In genomic region chr1:150579110-150579954, GRCh38 we compare ENCODE assay signal across 1 cellular context.
TF ChIP-seq lines count a peak whose summit lies in the region.

Gene MCL1 (minus strand): TSS chr1:150579610. CDS start chr1:150579530, 80 bp downstream.

TF ChIP-seq in HepG2, 621 proteins besides CTCF, POLR2A, EP300 and RAD21 (continued from another document and continues in another):
- TF ChIP-seq, protein P1, sequence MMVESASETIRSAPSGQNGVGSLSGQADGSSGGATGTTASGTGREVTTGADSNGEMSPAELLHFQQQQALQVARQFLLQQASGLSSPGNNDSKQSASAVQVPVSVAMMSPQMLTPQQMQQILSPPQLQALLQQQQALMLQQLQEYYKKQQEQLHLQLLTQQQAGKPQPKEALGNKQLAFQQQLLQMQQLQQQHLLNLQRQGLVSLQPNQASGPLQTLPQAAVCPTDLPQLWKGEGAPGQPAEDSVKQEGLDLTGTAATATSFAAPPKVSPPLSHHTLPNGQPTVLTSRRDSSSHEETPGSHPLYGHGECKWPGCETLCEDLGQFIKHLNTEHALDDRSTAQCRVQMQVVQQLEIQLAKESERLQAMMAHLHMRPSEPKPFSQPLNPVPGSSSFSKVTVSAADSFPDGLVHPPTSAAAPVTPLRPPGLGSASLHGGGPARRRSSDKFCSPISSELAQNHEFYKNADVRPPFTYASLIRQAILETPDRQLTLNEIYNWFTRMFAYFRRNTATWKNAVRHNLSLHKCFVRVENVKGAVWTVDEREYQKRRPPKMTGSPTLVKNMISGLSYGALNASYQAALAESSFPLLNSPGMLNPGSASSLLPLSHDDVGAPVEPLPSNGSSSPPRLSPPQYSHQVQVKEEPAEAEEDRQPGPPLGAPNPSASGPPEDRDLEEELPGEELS (CRISPR knock-in tag; IDR thresholded peaks at IDR 0.05), result peak; percentile 44; the same call in 1 of the 2 replicates
- TF ChIP-seq BRD4 (CRISPR knock-in tag; IDR thresholded peaks at IDR 0.05) (peak; percentile 42; the same call in 1 of the 2 replicates), ZNF253 (CRISPR knock-in tag; IDR thresholded peaks at IDR 0.05; ENCODE audit: borderline replicate concordance) (no peak), CREM (IDR thresholded peaks at IDR 0.05) (0 out of 2 replicates have a peak, but pooled peaks have one; percentile 36), CREM (CRISPR knock-in tag; IDR thresholded peaks at IDR 0.05) (0 out of 2 replicates have a peak, but pooled peaks have one; percentile 34), HHEX (CRISPR knock-in tag; IDR thresholded peaks at IDR 0.05) (no peak), ARNT2 (CRISPR knock-in tag; IDR thresholded peaks at IDR 0.05; ENCODE audit: low read depth) (peak; percentile 75; the same call in 1 of the 2 replicates), ZNF232 (CRISPR knock-in tag; IDR thresholded peaks at IDR 0.05; ENCODE audit: borderline replicate concordance) (peak; percentile 76; the same call in 1 of the 2 replicates), DNMT1 (CRISPR knock-in tag; IDR thresholded peaks at IDR 0.05) (no peak), ASH2L (IDR thresholded peaks at IDR 0.05; ENCODE audit: insufficient read length, low read depth, low read length) (peak; percentile 69), FOSL1 (CRISPR knock-in tag; IDR thresholded peaks at IDR 0.05; ENCODE audit: borderline replicate concordance) (0 out of 2 replicates have a peak, but pooled peaks have one; percentile 19), ARID2 (CRISPR knock-in tag; IDR thresholded peaks at IDR 0.05; ENCODE audit: borderline replicate concordance) (peak; percentile 14; the same call in 1 of the 2 replicates), CREB1 (IDR thresholded peaks at IDR 0.05) (no peak), CREB1 (CRISPR knock-in tag; IDR thresholded peaks at IDR 0.05) (0 out of 2 replicates have a peak, but pooled peaks have one; percentile 26), ZNF777 (CRISPR knock-in tag; IDR thresholded peaks at IDR 0.05) (peak; percentile 53; the same call in 1 of the 2 replicates), ZNF205 (CRISPR knock-in tag; IDR thresholded peaks at IDR 0.05) (0 out of 2 replicates have a peak, but pooled peaks have one; percentile 45), HOXA5 (CRISPR knock-in tag; IDR thresholded peaks at IDR 0.05) (peak; percentile 55; the same call in 1 of the 2 replicates), KDM5A (IDR thresholded peaks at IDR 0.05; ENCODE audit: borderline replicate concordance, low read length) (peak; percentile 61; the same call in 1 of the 2 replicates), YEATS4 (CRISPR knock-in tag; IDR thresholded peaks at IDR 0.05; ENCODE audit: borderline replicate concordance) (peak; percentile 30; the same call in 1 of the 2 replicates), BCL6 (CRISPR knock-in tag; IDR thresholded peaks at IDR 0.05) (0 out of 2 replicates have a peak, but pooled peaks have one; percentile 58), ZNF33A (CRISPR knock-in tag; IDR thresholded peaks at IDR 0.05; ENCODE audit: borderline replicate concordance) (peak; percentile 67; the same call in 1 of the 2 replicates), GATAD1 (CRISPR knock-in tag; IDR thresholded peaks at IDR 0.05) (peak; percentile 62), TARDBP (CRISPR knock-in tag; IDR thresholded peaks at IDR 0.05) (no peak), ZNF784 (CRISPR knock-in tag; IDR thresholded peaks at IDR 0.05; ENCODE audit: borderline replicate concordance) (0 out of 2 replicates have a peak, but pooled peaks have one; percentile 20), HES4 (CRISPR knock-in tag; IDR thresholded peaks at IDR 0.05; ENCODE audit: borderline replicate concordance) (peak; percentile 46; the same call in 1 of the 2 replicates), E2F2 (CRISPR knock-in tag; IDR thresholded peaks at IDR 0.05; ENCODE audit: borderline replicate concordance) (0 out of 2 replicates have a peak, but pooled peaks have one; percentile 58), ZNF788 (CRISPR knock-in tag; IDR thresholded peaks at IDR 0.05; ENCODE audit: borderline replicate concordance) (0 out of 2 replicates have a peak, but pooled peaks have one; percentile 4), REPIN1 (CRISPR knock-in tag; IDR thresholded peaks at IDR 0.05; ENCODE audit: borderline replicate concordance, low read depth) (0 out of 2 replicates have a peak, but pooled peaks have one; percentile 9), CEBPB (IDR thresholded peaks at IDR 0.05; ENCODE audit: borderline replicate concordance, low read depth, low read length) (peak; percentile 31; the same call in 1 of the 2 replicates), ZFP82 (CRISPR knock-in tag; IDR thresholded peaks at IDR 0.05; ENCODE audit: borderline replicate concordance) (peak; percentile 87; the same call in 1 of the 2 replicates), ZSCAN21 (CRISPR knock-in tag; IDR thresholded peaks at IDR 0.05; ENCODE audit: borderline replicate concordance) (peak; percentile 39; the same call in 1 of the 2 replicates), ZBTB2 (CRISPR knock-in tag; IDR thresholded peaks at IDR 0.05; ENCODE audit: low read depth) (no peak), THYN1 (CRISPR knock-in tag; IDR thresholded peaks at IDR 0.05; ENCODE audit: borderline replicate concordance, low read depth) (no peak)
- TF ChIP-seq, protein P2, sequence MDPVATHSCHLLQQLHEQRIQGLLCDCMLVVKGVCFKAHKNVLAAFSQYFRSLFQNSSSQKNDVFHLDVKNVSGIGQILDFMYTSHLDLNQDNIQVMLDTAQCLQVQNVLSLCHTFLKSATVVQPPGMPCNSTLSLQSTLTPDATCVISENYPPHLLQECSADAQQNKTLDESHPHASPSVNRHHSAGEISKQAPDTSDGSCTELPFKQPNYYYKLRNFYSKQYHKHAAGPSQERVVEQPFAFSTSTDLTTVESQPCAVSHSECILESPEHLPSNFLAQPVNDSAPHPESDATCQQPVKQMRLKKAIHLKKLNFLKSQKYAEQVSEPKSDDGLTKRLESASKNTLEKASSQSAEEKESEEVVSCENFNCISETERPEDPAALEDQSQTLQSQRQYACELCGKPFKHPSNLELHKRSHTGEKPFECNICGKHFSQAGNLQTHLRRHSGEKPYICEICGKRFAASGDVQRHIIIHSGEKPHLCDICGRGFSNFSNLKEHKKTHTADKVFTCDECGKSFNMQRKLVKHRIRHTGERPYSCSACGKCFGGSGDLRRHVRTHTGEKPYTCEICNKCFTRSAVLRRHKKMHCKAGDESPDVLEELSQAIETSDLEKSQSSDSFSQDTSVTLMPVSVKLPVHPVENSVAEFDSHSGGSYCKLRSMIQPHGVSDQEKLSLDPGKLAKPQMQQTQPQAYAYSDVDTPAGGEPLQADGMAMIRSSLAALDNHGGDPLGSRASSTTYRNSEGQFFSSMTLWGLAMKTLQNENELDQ (CRISPR knock-in tag; IDR thresholded peaks at IDR 0.05; ENCODE audit: borderline replicate concordance), result 0 out of 2 replicates have a peak, but pooled peaks have one; percentile 34
- TF ChIP-seq, protein P3, sequence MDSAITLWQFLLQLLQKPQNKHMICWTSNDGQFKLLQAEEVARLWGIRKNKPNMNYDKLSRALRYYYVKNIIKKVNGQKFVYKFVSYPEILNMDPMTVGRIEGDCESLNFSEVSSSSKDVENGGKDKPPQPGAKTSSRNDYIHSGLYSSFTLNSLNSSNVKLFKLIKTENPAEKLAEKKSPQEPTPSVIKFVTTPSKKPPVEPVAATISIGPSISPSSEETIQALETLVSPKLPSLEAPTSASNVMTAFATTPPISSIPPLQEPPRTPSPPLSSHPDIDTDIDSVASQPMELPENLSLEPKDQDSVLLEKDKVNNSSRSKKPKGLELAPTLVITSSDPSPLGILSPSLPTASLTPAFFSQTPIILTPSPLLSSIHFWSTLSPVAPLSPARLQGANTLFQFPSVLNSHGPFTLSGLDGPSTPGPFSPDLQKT (CRISPR knock-in tag; IDR thresholded peaks at IDR 0.05; ENCODE audit: borderline replicate concordance), result peak; percentile 95; the same call in 1 of the 2 replicates
- TF ChIP-seq, protein P4, sequence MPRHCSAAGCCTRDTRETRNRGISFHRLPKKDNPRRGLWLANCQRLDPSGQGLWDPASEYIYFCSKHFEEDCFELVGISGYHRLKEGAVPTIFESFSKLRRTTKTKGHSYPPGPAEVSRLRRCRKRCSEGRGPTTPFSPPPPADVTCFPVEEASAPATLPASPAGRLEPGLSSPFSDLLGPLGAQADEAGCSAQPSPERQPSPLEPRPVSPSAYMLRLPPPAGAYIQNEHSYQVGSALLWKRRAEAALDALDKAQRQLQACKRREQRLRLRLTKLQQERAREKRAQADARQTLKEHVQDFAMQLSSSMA (CRISPR knock-in tag; IDR thresholded peaks at IDR 0.05), result peak; percentile 33; the same call in 1 of the 2 replicates
- TF ChIP-seq, protein P5, sequence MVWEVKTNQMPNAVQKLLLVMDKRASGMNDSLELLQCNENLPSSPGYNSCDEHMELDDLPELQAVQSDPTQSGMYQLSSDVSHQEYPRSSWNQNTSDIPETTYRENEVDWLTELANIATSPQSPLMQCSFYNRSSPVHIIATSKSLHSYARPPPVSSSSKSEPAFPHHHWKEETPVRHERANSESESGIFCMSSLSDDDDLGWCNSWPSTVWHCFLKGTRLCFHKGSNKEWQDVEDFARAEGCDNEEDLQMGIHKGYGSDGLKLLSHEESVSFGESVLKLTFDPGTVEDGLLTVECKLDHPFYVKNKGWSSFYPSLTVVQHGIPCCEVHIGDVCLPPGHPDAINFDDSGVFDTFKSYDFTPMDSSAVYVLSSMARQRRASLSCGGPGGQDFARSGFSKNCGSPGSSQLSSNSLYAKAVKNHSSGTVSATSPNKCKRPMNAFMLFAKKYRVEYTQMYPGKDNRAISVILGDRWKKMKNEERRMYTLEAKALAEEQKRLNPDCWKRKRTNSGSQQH (CRISPR knock-in tag; IDR thresholded peaks at IDR 0.05; ENCODE audit: low read depth), result peak; percentile 57; the same call in 1 of the 2 replicates
- TF ChIP-seq, protein P6, sequence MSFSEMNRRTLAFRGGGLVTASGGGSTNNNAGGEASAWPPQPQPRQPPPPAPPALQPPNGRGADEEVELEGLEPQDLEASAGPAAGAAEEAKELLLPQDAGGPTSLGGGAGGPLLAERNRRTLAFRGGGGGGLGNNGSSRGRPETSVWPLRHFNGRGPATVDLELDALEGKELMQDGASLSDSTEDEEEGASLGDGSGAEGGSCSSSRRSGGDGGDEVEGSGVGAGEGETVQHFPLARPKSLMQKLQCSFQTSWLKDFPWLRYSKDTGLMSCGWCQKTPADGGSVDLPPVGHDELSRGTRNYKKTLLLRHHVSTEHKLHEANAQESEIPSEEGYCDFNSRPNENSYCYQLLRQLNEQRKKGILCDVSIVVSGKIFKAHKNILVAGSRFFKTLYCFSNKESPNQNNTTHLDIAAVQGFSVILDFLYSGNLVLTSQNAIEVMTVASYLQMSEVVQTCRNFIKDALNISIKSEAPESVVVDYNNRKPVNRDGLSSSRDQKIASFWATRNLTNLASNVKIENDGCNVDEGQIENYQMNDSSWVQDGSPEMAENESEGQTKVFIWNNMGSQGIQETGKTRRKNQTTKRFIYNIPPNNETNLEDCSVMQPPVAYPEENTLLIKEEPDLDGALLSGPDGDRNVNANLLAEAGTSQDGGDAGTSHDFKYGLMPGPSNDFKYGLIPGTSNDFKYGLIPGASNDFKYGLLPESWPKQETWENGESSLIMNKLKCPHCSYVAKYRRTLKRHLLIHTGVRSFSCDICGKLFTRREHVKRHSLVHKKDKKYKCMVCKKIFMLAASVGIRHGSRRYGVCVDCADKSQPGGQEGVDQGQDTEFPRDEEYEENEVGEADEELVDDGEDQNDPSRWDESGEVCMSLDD (CRISPR knock-in tag; IDR thresholded peaks at IDR 0.05; ENCODE audit: borderline replicate concordance), result peak; percentile 69; the same call in 1 of the 2 replicates
- TF ChIP-seq, protein P7, sequence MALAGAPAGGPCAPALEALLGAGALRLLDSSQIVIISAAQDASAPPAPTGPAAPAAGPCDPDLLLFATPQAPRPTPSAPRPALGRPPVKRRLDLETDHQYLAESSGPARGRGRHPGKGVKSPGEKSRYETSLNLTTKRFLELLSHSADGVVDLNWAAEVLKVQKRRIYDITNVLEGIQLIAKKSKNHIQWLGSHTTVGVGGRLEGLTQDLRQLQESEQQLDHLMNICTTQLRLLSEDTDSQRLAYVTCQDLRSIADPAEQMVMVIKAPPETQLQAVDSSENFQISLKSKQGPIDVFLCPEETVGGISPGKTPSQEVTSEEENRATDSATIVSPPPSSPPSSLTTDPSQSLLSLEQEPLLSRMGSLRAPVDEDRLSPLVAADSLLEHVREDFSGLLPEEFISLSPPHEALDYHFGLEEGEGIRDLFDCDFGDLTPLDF (CRISPR knock-in tag; IDR thresholded peaks at IDR 0.05), result no peak; the same call in 1 of the 2 replicates
